Comparison of ENCODE assay signal across 19 cellular contexts in genomic region chr18:75045249-75045648, GRCh38.
"Had no signal": no experiment of that assay in that cellular context is flagged by ENCODE, and none has a peak within 500 bp of the region (broad histone marks: within the 10 kb centered on the region; RNA-seq: fewer than 3 reads in every experiment).

No MANE protein-coding gene starts in this region.

- H3K9me3 ChIP-seq: MG63, SJSA1 had no signal

- H3K36me3 ChIP-seq: MG63, SJSA1 had no signal

- H3K27ac ChIP-seq: SJSA1, SK-N-MC had no signal

- H3K27me3 ChIP-seq: MG63, SJSA1 had no signal

- H3K4me1 ChIP-seq: SJSA1 had no signal

- H3K4me3 ChIP-seq: MG63, SJSA1, SK-N-MC had no signal

- DNase-seq: KBM-7, MG63, NCI-H1092, NCI-H1105 treated with DMSO at 0.1 percent for 48 hours, NCI-H1417 treated with DMSO at 0.1 percent for 48 hours, NCI-H146, NCI-H1694 treated with DMSO at 0.1 percent for 48 hours, NCI-H1930, NCI-H2081, NCI-H226, NCI-H446, NCI-H510A, NCI-H524 treated with DMSO at 0.1 percent for 48 hours, NCI-H82, Right ventricle myocardium superior, RPMI8226, SIG-M5 had no signal
